Comparison of ENCODE assay signal across 21 cellular contexts in the genomic region with DNA sequence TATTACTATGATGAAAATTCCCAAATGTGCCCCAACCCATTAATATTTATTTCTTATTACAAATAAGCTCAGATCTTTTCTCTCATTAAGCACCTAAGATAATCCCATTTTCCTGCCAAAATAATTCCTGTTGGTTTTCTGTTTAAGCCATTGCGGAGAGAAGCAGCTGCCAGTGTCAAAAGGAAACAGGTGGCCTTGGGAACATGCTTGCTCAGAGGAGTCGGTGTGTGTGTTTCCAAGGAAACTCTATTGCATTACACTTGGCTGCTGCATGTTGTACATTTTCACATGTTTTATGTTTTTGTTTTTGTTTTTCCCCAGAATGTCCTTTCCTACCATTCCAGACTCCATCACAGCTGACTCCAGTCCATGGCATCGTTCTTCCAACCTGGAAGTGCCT. TPM values are rescaled to one million over a fixed set of nuclear protein-coding genes. Genes with fewer than 3 reads are reported as not detected.
DNase-seq lines count a peak whose midpoint lies in the region; ATAC-seq and TF ChIP-seq lines count a peak whose summit lies in the region.
"Had no signal": no experiment of that assay in that cellular context is flagged by ENCODE, and none has a peak within 500 bp of the region (broad histone marks: within the 10 kb centered on the region; RNA-seq: fewer than 3 reads in every experiment).

No MANE protein-coding gene starts in this region.

- H3K27me3 ChIP-seq in body of pancreas, result no peaks in the 10 kb centered on the region
- H3K27me3 ChIP-seq in Peyer's patch, result no peaks in the 10 kb centered on the region
- H3K27me3 ChIP-seq: suprapubic skin, uterus had no signal

- 27 to 35% methylated on average over 3 of the region's 3 CpGs for WGBS in body of pancreas, 2 donors

- peak; percentile 81 for ATAC-seq in body of pancreas
- no peak for ATAC-seq in GM18520 (IDR thresholded peaks at IDR 0.05; ENCODE audit: unreplicated experiment)
- ATAC-seq: activated T-cell treated with anti-CD3 and anti-CD28 coated beads, Interleukin-2, amount 50 U/mL, for 4 hours; stimulated activated effector memory CD8-positive, alpha-beta T cell treated with anti-CD3 and anti-CD28 coated beads, Interleukin-12 subunit alpha, Interleukin-12 subunit beta, amount 100 ng/mL, for 72 hours had no signal

- TF ChIP-seq POLR2A in body of pancreas (IDR thresholded peaks at IDR 0.05), result no peak
- TF ChIP-seq POLR2A in erythroblast (IDR thresholded peaks at IDR 0.05; ENCODE audit: low read length), result no peak
- no peak for TF ChIP-seq POLR2A in Peyer's patch (IDR thresholded peaks at IDR 0.05)

- H3K9me3 ChIP-seq in body of pancreas, result no peaks in the 10 kb centered on the region
- no peaks in the 10 kb centered on the region for H3K9me3 ChIP-seq in Peyer's patch
- H3K9me3 ChIP-seq: neutrophil, suprapubic skin, uterus had no signal

- peak overlapping the region in 1 of 4 donors; percentile 26 for H3K27ac ChIP-seq in body of pancreas
- H3K27ac ChIP-seq in Peyer's patch, result no peak overlapping the region
- H3K27ac ChIP-seq: coronary artery, neutrophil, suprapubic skin, uterus had no signal

- H3K4me1 ChIP-seq in body of pancreas (peaks cover 7% of the 10 kb centered on the region), Peyer's patch (no peaks in the 10 kb centered on the region)
- H3K4me1 ChIP-seq: suprapubic skin, uterus had no signal

- DNase-seq in COR-L47 (lab: John Stamatoyannopoulos, UW) (peak; percentile 23), NCI-H1092 (lab: John Stamatoyannopoulos, UW) (peak; percentile 71), NCI-H2196 treated with DMSO at 0.1 percent for 48 hours (lab: John Stamatoyannopoulos, UW; ENCODE audit: unreplicated experiment) (peak; percentile 30), body of pancreas (peak in 3 of 4 donors; percentile 32 to 56 (median 48)), erythroblast (lab: John Stamatoyannopoulos, UW) (no peak), iPS-NIHi11 (ENCODE audit: low spot score) (no peak), Peyer's patch (no peak)
- DNase-seq: activated CD4-positive, alpha-beta T cell treated with anti-CD3 and anti-CD28 coated beads for 1 hour; activated CD8-positive, alpha-beta memory T cell treated with anti-CD3 and anti-CD28 coated beads for 24 hours; activated naive CD4-positive, alpha-beta T cell treated with Interleukin-2 at 50 U/mL for 16 hours; activated T-cell treated with anti-CD3 and anti-CD28 coated beads, Interleukin-2, amount 50 U/mL, for 4 hours; GF-D8; KG1; stimulated activated CD4-positive, alpha-beta T cell treated with anti-CD3 and anti-CD28 coated beads, Interleukin-1b, Interleukin-23, amount 100 ng/mL, for 48 hours; SW 1271; uterus had no signal

- H3K4me3 ChIP-seq in body of pancreas, result no peak overlapping the region
- no peak overlapping the region for H3K4me3 ChIP-seq in Peyer's patch
- H3K4me3 ChIP-seq: coronary artery, suprapubic skin, uterus had no signal

- intact Hi-C loops in body of pancreas (cut with DNase I), result no loop called here

- TF ChIP-seq CTCF in body of pancreas (IDR thresholded peaks at IDR 0.05) (no peak), Peyer's patch (IDR thresholded peaks at IDR 0.05) (no peak)

- H3K36me3 ChIP-seq in body of pancreas (replicated peaks in 1 of 2; ENCODE audit: insufficient read depth in 1 of 2, low read depth in 2 of 2) (no peaks in the 10 kb centered on the region), Peyer's patch (no peaks in the 10 kb centered on the region)
- H3K36me3 ChIP-seq: neutrophil, suprapubic skin, uterus had no signal

RNA-seq across cellular contexts. Expression of a gene that starts 56.4 kb away (rescaled TPM):
- total RNA-seq in body of pancreas (100 to 1,000 TPM; 292 to 618 TPM), Peyer's patch (100 to 1,000 TPM in 1 of 4 donors, 10 to 100 TPM in 3; 38.9 to 119 (median 68.9) TPM)

Comparison
In these comparisons a context has a peak if more than half of its experiments do, and no peak if none do; other contexts are left out.
1. DNase-seq: peak in COR-L47 (single experiment), NCI-H1092 (single experiment), NCI-H2196 treated with DMSO at 0.1 percent for 48 hours (single experiment) and body of pancreas (3 of 4); none in erythroblast (0 of 2), iPS-NIHi11 (single experiment) and Peyer's patch (0 of 3).